In the genomic region with DNA sequence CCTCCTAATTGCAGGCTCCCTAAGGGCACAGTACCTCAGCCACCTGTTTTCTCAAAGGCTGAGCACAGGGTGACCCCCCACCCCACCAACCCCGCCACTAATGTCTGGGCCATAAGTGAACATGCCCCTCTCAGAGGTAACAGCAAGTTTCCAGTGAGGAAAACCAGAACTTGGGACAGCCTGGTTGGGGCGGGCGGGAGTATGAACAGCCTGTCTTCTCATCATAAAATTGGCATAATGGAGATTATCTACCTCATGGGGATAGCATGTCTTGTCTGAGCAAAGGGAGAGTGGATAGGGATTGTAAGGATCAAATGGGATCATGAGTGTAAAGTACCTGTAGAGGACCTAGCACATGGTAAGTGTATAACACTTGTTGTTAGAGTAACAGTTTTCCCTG, we compare ENCODE assay signal across 13 cellular contexts. TPM values are rescaled to one million over a fixed set of nuclear protein-coding genes. Genes with fewer than 3 reads are reported as not detected.
DNase-seq lines count a peak whose midpoint lies in the region; TF ChIP-seq lines count a peak whose summit lies in the region.
"Not testable (repeated sequence)": the region's sequence is repeated elsewhere in the genome, so short reads cannot be mapped to it uniquely, and the experiment has no call there.
"Had no signal": no experiment of that assay in that cellular context is flagged by ENCODE, and none has a peak within 500 bp of the region (broad histone marks: within the 10 kb centered on the region; RNA-seq: fewer than 3 reads in every experiment).

No MANE protein-coding gene starts in this region.

- not testable (repeated sequence) for H4K91ac ChIP-seq in neuronal stem cell (ENCODE audit: low read depth, low read length, poor library complexity)

- H2BK12ac ChIP-seq in neuronal stem cell (ENCODE audit: low read length): not testable (repeated sequence)

- not testable (repeated sequence) for DNase-seq in CD8-positive, alpha-beta memory T cell; HFFc6; activated CD4-positive, alpha-beta T cell treated with anti-CD3 and anti-CD28 coated beads, Interleukin-2, amount 10 ng/mL, durations not matched to agents 24 days and 14 days; activated naive CD4-positive, alpha-beta T cell treated with anti-CD3 and anti-CD28 coated beads for 36 hours; MCF 10A (ENCODE audit: unreplicated experiment); neuronal stem cell (ENCODE audit: low spot score)

- H3K4me2 ChIP-seq in neuronal stem cell (ENCODE audit: insufficient read depth, low read length, poor library complexity, severe bottlenecking): not testable (repeated sequence)

- H2AK5ac ChIP-seq in neuronal stem cell (ENCODE audit: low read depth, low read length): not testable (repeated sequence)

- 94% methylated on average over 3 of the region's 3 CpGs for WGBS in liver
- no CpG with 5 or more reads among the region's 3 CpGs for WGBS in neuronal stem cell (ENCODE audit: extremely low coverage in 2 of 2, insufficient read length in 2 of 2, insufficient replicate concordance in 1 of 2), 2 donors

- not testable (repeated sequence) for H2BK5ac ChIP-seq in neuronal stem cell (ENCODE audit: low read length)

- TF ChIP-seq CTCF in HFFc6 (IDR thresholded peaks at IDR 0.05); MCF 10A (IDR thresholded peaks at IDR 0.05; ENCODE audit: unreplicated experiment); liver (IDR thresholded peaks at IDR 0.05; ENCODE audit: low read depth, low read length, missing input control): not testable (repeated sequence)

- POLR2A ChIA-PET in CD8-positive, alpha-beta memory T cell (lab: Charles Lee): not testable (repeated sequence)
- POLR2A ChIA-PET in MCF 10A (lab: Yijun Ruan, JAX): interaction anchor here (1.5 kb wide), 1 partner anchor 78 kb away, joined by 8 read pairs; a partner anchor contains a TSS

- H3K23ac ChIP-seq in neuronal stem cell (ENCODE audit: low read depth, low read length, poor library complexity): peak overlapping the region; percentile 23

- H2BK15ac ChIP-seq in neuronal stem cell (ENCODE audit: low read length): not testable (repeated sequence)

- not testable (repeated sequence) for H4K8ac ChIP-seq in neuronal stem cell (ENCODE audit: low read depth, low read length)

- not testable (repeated sequence) for H3K27me3 Mint-ChIP-seq in CD8-positive, alpha-beta memory T cell; HFFc6 (ENCODE audit: insufficient read depth); activated CD4-positive, alpha-beta T cell treated with anti-CD3 and anti-CD28 coated beads, Interleukin-2, amount 10 ng/mL, durations not matched to agents 24 days and 14 days; activated naive CD4-positive, alpha-beta T cell treated with anti-CD3 and anti-CD28 coated beads for 36 hours (ENCODE audit: low read depth); MCF 10A (ENCODE audit: insufficient read depth, unreplicated experiment)

- peak overlapping the region in 5 of 7 donors; percentile 38 to 83 (median 68) for H3K4me3 Mint-ChIP-seq in CD8-positive, alpha-beta memory T cell
- H3K4me3 Mint-ChIP-seq in HFFc6 (peak overlapping the region; percentile 53), MCF 10A (ENCODE audit: unreplicated experiment) (peak overlapping the region; percentile 46)
- H3K4me3 Mint-ChIP-seq in activated CD4-positive, alpha-beta T cell treated with anti-CD3 and anti-CD28 coated beads, Interleukin-2, amount 10 ng/mL, durations not matched to agents 24 days and 14 days: peak overlapping the region; percentile 61
- not testable (repeated sequence) for H3K4me3 Mint-ChIP-seq in activated naive CD4-positive, alpha-beta T cell treated with anti-CD3 and anti-CD28 coated beads for 36 hours

- H3K27ac Mint-ChIP-seq in CD8-positive, alpha-beta memory T cell: peak overlapping the region in 3 of 8 donors; percentile 40 to 79 (median 43)
- H3K27ac Mint-ChIP-seq in HFFc6; activated CD4-positive, alpha-beta T cell treated with anti-CD3 and anti-CD28 coated beads, Interleukin-2, amount 10 ng/mL, durations not matched to agents 24 days and 14 days; MCF 10A (ENCODE audit: low read depth, unreplicated experiment): not testable (repeated sequence)
- peak overlapping the region; percentile 13 for H3K27ac Mint-ChIP-seq in activated naive CD4-positive, alpha-beta T cell treated with anti-CD3 and anti-CD28 coated beads for 36 hours

- TF ChIP-seq RAD21 in liver (IDR thresholded peaks at IDR 0.05): not testable (repeated sequence)

- H3K18ac ChIP-seq in neuronal stem cell (ENCODE audit: low read length): not testable (repeated sequence)

- intact Hi-C loops in activated CD4-positive, alpha-beta T cell treated with anti-CD3 and anti-CD28 coated beads, Interleukin-2, amount 10 ng/mL, durations not matched to agents 24 days and 14 days (cut with micrococcal nuclease); activated naive CD4-positive, alpha-beta T cell treated with anti-CD3 and anti-CD28 coated beads for 36 hours (cut with micrococcal nuclease); MCF 10A (cut with micrococcal nuclease): not testable (repeated sequence)

- not testable (repeated sequence) for H3K4me3 ChIP-seq in CD8-positive, alpha-beta memory T cell (ENCODE audit: low read length); liver (ENCODE audit: low read depth in 1 of 3, low read length in 3 of 3)
- H3K4me3 ChIP-seq in neuronal stem cell (ENCODE audit: low read length in 2 of 2): peak overlapping the region in 1 of 2 donors; percentile 55

- not testable (repeated sequence) for BruUV-seq in MCF 10A (replicated peaks; lab: Mats Ljungman, UMichigan)

- H3K27ac ChIP-seq in CD8-positive, alpha-beta memory T cell (ENCODE audit: low read depth, low read length); neuronal stem cell (replicated peaks; ENCODE audit: low read length): not testable (repeated sequence)
- H3K27ac ChIP-seq in liver (ENCODE audit: low read depth in 1 of 2, low read length in 2 of 2): peak overlapping the region; percentile 17 to 55

- peaks cover 13 to 21% (median 18%) of the 10 kb centered on the region in 3 donors for H3K4me1 Mint-ChIP-seq in CD8-positive, alpha-beta memory T cell
- H3K4me1 Mint-ChIP-seq in HFFc6 (ENCODE audit: low read depth) (peaks cover 10% of the 10 kb centered on the region), MCF 10A (ENCODE audit: insufficient read depth, unreplicated experiment) (peaks cover 16% of the 10 kb centered on the region)
- peaks cover 24% of the 10 kb centered on the region for H3K4me1 Mint-ChIP-seq in activated CD4-positive, alpha-beta T cell treated with anti-CD3 and anti-CD28 coated beads, Interleukin-2, amount 10 ng/mL, durations not matched to agents 24 days and 14 days
- peaks cover 19% of the 10 kb centered on the region for H3K4me1 Mint-ChIP-seq in activated naive CD4-positive, alpha-beta T cell treated with anti-CD3 and anti-CD28 coated beads for 36 hours (ENCODE audit: low read depth)

- H3K36me3 ChIP-seq in CD8-positive, alpha-beta memory T cell (ENCODE audit: insufficient read depth, low read length): peaks cover 27% of the 10 kb centered on the region
- H3K36me3 ChIP-seq in liver (ENCODE audit: control insufficient read depth in 4 of 4, insufficient read depth in 3 of 4, low read depth in 1 of 4, low read length in 3 of 4): peaks cover 8 to 22% (median 15%) of the 10 kb centered on the region in 4 donors
- H3K36me3 ChIP-seq in neuronal stem cell (replicated peaks in 1 of 2; ENCODE audit: control insufficient read depth in 2 of 2, insufficient read depth in 2 of 2, low read length in 2 of 2): peaks cover 21 to 30% of the 10 kb centered on the region in 2 donors

- CTCF ChIA-PET in CD8-positive, alpha-beta memory T cell (lab: Charles Lee); activated naive CD4-positive, alpha-beta T cell treated with anti-CD3 and anti-CD28 coated beads for 36 hours (lab: Charles Lee); MCF 10A (lab: Yijun Ruan, JAX): not testable (repeated sequence)

- H3K9me3 Mint-ChIP-seq in CD8-positive, alpha-beta memory T cell; HFFc6; activated CD4-positive, alpha-beta T cell treated with anti-CD3 and anti-CD28 coated beads, Interleukin-2, amount 10 ng/mL, durations not matched to agents 24 days and 14 days; activated naive CD4-positive, alpha-beta T cell treated with anti-CD3 and anti-CD28 coated beads for 36 hours; MCF 10A (ENCODE audit: unreplicated experiment): not testable (repeated sequence)

- not testable (repeated sequence) for H3K9me3 ChIP-seq in CD8-positive, alpha-beta memory T cell (ENCODE audit: low read length); liver (ENCODE audit: control insufficient read depth in 4 of 4, low read length in 3 of 4); neuronal stem cell (replicated peaks in 1 of 2; ENCODE audit: control insufficient read depth in 2 of 2, insufficient read depth in 1 of 2, low read depth in 1 of 2, low read length in 2 of 2)

- peaks cover 8 to 31% (median 8%) of the 10 kb centered on the region in 3 donors for H3K36me3 Mint-ChIP-seq in CD8-positive, alpha-beta memory T cell
- H3K36me3 Mint-ChIP-seq in HFFc6 (ENCODE audit: low read depth) (peaks cover 12% of the 10 kb centered on the region), MCF 10A (ENCODE audit: insufficient read depth, unreplicated experiment) (peaks cover 20% of the 10 kb centered on the region)
- peaks cover 23% of the 10 kb centered on the region for H3K36me3 Mint-ChIP-seq in activated CD4-positive, alpha-beta T cell treated with anti-CD3 and anti-CD28 coated beads, Interleukin-2, amount 10 ng/mL, durations not matched to agents 24 days and 14 days (ENCODE audit: low read depth)
- peaks cover 19% of the 10 kb centered on the region for H3K36me3 Mint-ChIP-seq in activated naive CD4-positive, alpha-beta T cell treated with anti-CD3 and anti-CD28 coated beads for 36 hours (ENCODE audit: low read depth)

- H3K4ac ChIP-seq in neuronal stem cell (ENCODE audit: low read length): not testable (repeated sequence)

- not testable (repeated sequence) for H2BK120ac ChIP-seq in neuronal stem cell (ENCODE audit: low read depth, low read length)

- H3K4me1 ChIP-seq in CD8-positive, alpha-beta memory T cell (ENCODE audit: insufficient read depth, low read length); neuronal stem cell (ENCODE audit: control insufficient read depth in 2 of 2, insufficient read depth in 1 of 2, low read depth in 1 of 2, low read length in 2 of 2): not testable (repeated sequence)
- H3K4me1 ChIP-seq in liver (ENCODE audit: control insufficient read depth in 4 of 4, insufficient read depth in 4 of 4, low read length in 3 of 4): peaks cover 3 to 18% (median 9%) of the 10 kb centered on the region in 4 donors

- H2AFZ ChIP-seq in neuronal stem cell (ENCODE audit: low read length): not testable (repeated sequence)

- not testable (repeated sequence) for H3K79me1 ChIP-seq in neuronal stem cell (ENCODE audit: low read depth, low read length)

- H3K9ac ChIP-seq in liver (ENCODE audit: low read depth in 1 of 2, low read length in 2 of 2); neuronal stem cell (ENCODE audit: low read depth, low read length, poor library complexity): not testable (repeated sequence)

- not testable (repeated sequence) for H3K27me3 ChIP-seq in CD8-positive, alpha-beta memory T cell (ENCODE audit: insufficient read depth, low read length, poor library complexity, severe bottlenecking); liver (ENCODE audit: control insufficient read depth in 4 of 4, insufficient read depth in 4 of 4, low read length in 3 of 4); neuronal stem cell (ENCODE audit: control insufficient read depth in 3 of 3, insufficient read depth in 3 of 3, low read depth in 1 of 3, low read length in 3 of 3)

- not testable (repeated sequence) for H3K14ac ChIP-seq in neuronal stem cell (ENCODE audit: low read length)

RNA-seq across cellular contexts. Expression of a gene that starts 2.3 kb away (rescaled TPM):
- 10 to 100 TPM; 84.5 to 88.2 TPM for total RNA-seq in CD8-positive, alpha-beta memory T cell
- polyA plus RNA-seq in CD8-positive, alpha-beta memory T cell: 109 TPM
- 100 to 1,000 TPM in 4 of 6 experiments, 10 to 100 TPM in 2; 96.1 to 120 (median 108) TPM for total RNA-seq in HFFc6 (2021; fragmentation: NEBNext Ultra II Directional; extraction: Animal tissue kit (Norgen Biotek cat#: 25700))
- total RNA-seq in activated CD4-positive, alpha-beta T cell treated with anti-CD3 and anti-CD28 coated beads, Interleukin-2, amount 10 ng/mL, durations not matched to agents 24 days and 14 days: 106 and 108 TPM in 2 replicates
- total RNA-seq in activated naive CD4-positive, alpha-beta T cell treated with anti-CD3 and anti-CD28 coated beads for 36 hours: 100 to 1,000 TPM; 107 to 125 TPM
- total RNA-seq in MCF 10A (2022): 127 and 155 TPM in 2 replicates
- 100 to 1,000 TPM; 352 to 460 TPM for total RNA-seq in liver
- polyA plus RNA-seq in liver: 1,000 to 10,000 TPM; 1,143 to 1,291 TPM
- 81.2 TPM for polyA plus RNA-seq in neuronal stem cell (2013, experiment 1 of 2)
- 79.3 TPM for polyA plus RNA-seq in neuronal stem cell (2013, experiment 2 of 2)

RNA-seq across cellular contexts. Expression of a gene that starts 5.2 kb away (rescaled TPM):
- total RNA-seq in CD8-positive, alpha-beta memory T cell: not detected
- polyA plus RNA-seq in CD8-positive, alpha-beta memory T cell: 2.4 TPM
- under 1 TPM; 0.26 to 0.66 (median 0.47) TPM for total RNA-seq in HFFc6 (2021; fragmentation: NEBNext Ultra II Directional; extraction: Animal tissue kit (Norgen Biotek cat#: 25700))
- 5.0 TPM in 2 replicates for total RNA-seq in activated CD4-positive, alpha-beta T cell treated with anti-CD3 and anti-CD28 coated beads, Interleukin-2, amount 10 ng/mL, durations not matched to agents 24 days and 14 days
- under 1 TPM; 0.72 to 0.76 TPM for total RNA-seq in activated naive CD4-positive, alpha-beta T cell treated with anti-CD3 and anti-CD28 coated beads for 36 hours
- 2.1 and 2.5 TPM in 2 replicates for total RNA-seq in MCF 10A (2022)
- total RNA-seq in liver: 1 to 10 TPM; 6.3 to 9.5 TPM
- 10 to 100 TPM in 1 of 2 donors, 1 to 10 TPM in 1; 7.0 to 18.7 TPM for polyA plus RNA-seq in liver
- 0.82 TPM for polyA plus RNA-seq in neuronal stem cell (2013, experiment 1 of 2)
- 0.86 TPM for polyA plus RNA-seq in neuronal stem cell (2013, experiment 2 of 2)
- polyA plus RNA-seq: HepG2 had no signal

RNA-seq across cellular contexts. Expression of a gene that starts 8.0 kb away (rescaled TPM):
- not detected for total RNA-seq in CD8-positive, alpha-beta memory T cell
- polyA plus RNA-seq in CD8-positive, alpha-beta memory T cell: not detected
- total RNA-seq in HFFc6 (2021; fragmentation: NEBNext Ultra II Directional; extraction: Animal tissue kit (Norgen Biotek cat#: 25700)): under 1 TPM in 5 of 6 experiments, not detected in 1; 0.38 to 0.64 (median 0.43) TPM
- total RNA-seq in activated CD4-positive, alpha-beta T cell treated with anti-CD3 and anti-CD28 coated beads, Interleukin-2, amount 10 ng/mL, durations not matched to agents 24 days and 14 days: 0.42 TPM in 1 of 2 replicates, not detected in the other
- not detected for total RNA-seq in activated naive CD4-positive, alpha-beta T cell treated with anti-CD3 and anti-CD28 coated beads for 36 hours
- not detected in 2 replicates for total RNA-seq in MCF 10A (2022)
- total RNA-seq in liver: under 1 TPM; 0.19 to 0.92 TPM
- 1 to 10 TPM in 1 of 2 donors, under 1 TPM in 1; 0.37 to 1.2 TPM for polyA plus RNA-seq in liver
- 0.22 TPM for polyA plus RNA-seq in neuronal stem cell (2013, experiment 1 of 2)
- 0.25 TPM for polyA plus RNA-seq in neuronal stem cell (2013, experiment 2 of 2)
- total RNA-seq: HepG2, PC-3 had no signal
- polyA plus RNA-seq: HepG2 had no signal

RNA-seq across cellular contexts. Expression of a gene that starts 10.9 kb away (rescaled TPM):
- not detected for total RNA-seq in CD8-positive, alpha-beta memory T cell
- polyA plus RNA-seq in CD8-positive, alpha-beta memory T cell: not detected
- total RNA-seq in HFFc6 (2021; fragmentation: NEBNext Ultra II Directional; extraction: Animal tissue kit (Norgen Biotek cat#: 25700)): 10 to 100 TPM; 31.4 to 39.2 (median 34.1) TPM
- 0.36 TPM in 1 of 2 replicates, not detected in the other for total RNA-seq in activated CD4-positive, alpha-beta T cell treated with anti-CD3 and anti-CD28 coated beads, Interleukin-2, amount 10 ng/mL, durations not matched to agents 24 days and 14 days
- not detected for total RNA-seq in activated naive CD4-positive, alpha-beta T cell treated with anti-CD3 and anti-CD28 coated beads for 36 hours
- total RNA-seq in MCF 10A (2022): 15.6 and 22.7 TPM in 2 replicates
- 10 to 100 TPM in 1 of 2 donors, 1 to 10 TPM in 1; 8.0 to 12.7 TPM for total RNA-seq in liver
- 10 to 100 TPM in 1 of 2 donors, 1 to 10 TPM in 1; 9.9 to 16.8 TPM for polyA plus RNA-seq in liver
- polyA plus RNA-seq in neuronal stem cell (2013, experiment 1 of 2): 0.92 TPM
- polyA plus RNA-seq in neuronal stem cell (2013, experiment 2 of 2): 0.80 TPM

RNA-seq across cellular contexts. Expression of a gene that starts 33.3 kb away (rescaled TPM):
- total RNA-seq in CD8-positive, alpha-beta memory T cell: not detected
- polyA plus RNA-seq in CD8-positive, alpha-beta memory T cell: not detected
- not detected for total RNA-seq in HFFc6 (2021; fragmentation: NEBNext Ultra II Directional; extraction: Animal tissue kit (Norgen Biotek cat#: 25700))
- total RNA-seq in activated CD4-positive, alpha-beta T cell treated with anti-CD3 and anti-CD28 coated beads, Interleukin-2, amount 10 ng/mL, durations not matched to agents 24 days and 14 days: not detected in 2 replicates
- total RNA-seq in activated naive CD4-positive, alpha-beta T cell treated with anti-CD3 and anti-CD28 coated beads for 36 hours: not detected
- total RNA-seq in MCF 10A (2022) (not detected in 2 replicates), liver (not detected)
- polyA plus RNA-seq in liver: not detected
- polyA plus RNA-seq in neuronal stem cell (2013, experiment 1 of 2): not detected
- not detected for polyA plus RNA-seq in neuronal stem cell (2013, experiment 2 of 2)
- total RNA-seq: H4, PC-3, SJCRH30 had no signal
- polyA plus RNA-seq: AG04450, BJ had no signal
